Comparison of ENCODE assay signal across 8 cellular contexts in genomic region chr10:6667679-6668270, GRCh38.
DNase-seq lines count a peak whose midpoint lies in the region; ATAC-seq and TF ChIP-seq lines count a peak whose summit lies in the region.

No MANE protein-coding gene starts in this region.

- H3K9me3 ChIP-seq in Peyer's patch (no peaks in the 10 kb centered on the region), suprapubic skin (no peaks in the 10 kb centered on the region)

- no peaks in the 10 kb centered on the region for H3K27me3 ChIP-seq in Peyer's patch
- H3K27me3 ChIP-seq in suprapubic skin = peaks cover 18% of the 10 kb centered on the region

- H3K27ac ChIP-seq in Peyer's patch = no peak overlapping the region
- no peak overlapping the region for H3K27ac ChIP-seq in suprapubic skin

- no peaks in the 10 kb centered on the region for H3K4me1 ChIP-seq in Peyer's patch
- no peaks in the 10 kb centered on the region for H3K4me1 ChIP-seq in suprapubic skin

- H3K36me3 ChIP-seq in Peyer's patch (no peaks in the 10 kb centered on the region), suprapubic skin (no peaks in the 10 kb centered on the region)

- TF ChIP-seq POLR2A in Peyer's patch (IDR thresholded peaks at IDR 0.05) = no peak
- TF ChIP-seq POLR2A in suprapubic skin (IDR thresholded peaks at IDR 0.05) = no peak

- no peak for TF ChIP-seq EP300 in suprapubic skin (IDR thresholded peaks at IDR 0.05)

- 38% methylated on average over 10 of the region's 10 CpGs for WGBS in suprapubic skin

- H3K4me3 ChIP-seq in Peyer's patch (no peak overlapping the region), suprapubic skin (no peak overlapping the region)

- ATAC-seq in GM18519 (IDR thresholded peaks at IDR 0.05; ENCODE audit: low FRiP score, unreplicated experiment) = no peak

- TF ChIP-seq CTCF in AG09319 (IDR thresholded peaks at IDR 0.05; ENCODE audit: low read depth, low read length) (peak; percentile 58), GM12872 (IDR thresholded peaks at IDR 0.05; ENCODE audit: insufficient read depth, low read depth, low read length) (peak; percentile 40; the same call in 2 of the 3 replicates), Peyer's patch (IDR thresholded peaks at IDR 0.05) (peak in 4 of 6 experiments; percentile 17 to 36 (median 30)), suprapubic skin (IDR thresholded peaks at IDR 0.05) (peak in 1 of 2 donors; percentile 26)

- peak; percentile 1 for DNase-seq in AG09319 (ENCODE audit: extremely low read depth, low read depth)
- DNase-seq in Peyer's patch = no peak
- peak; percentile 11 for DNase-seq in cerebellar cortex (ENCODE audit: low spot score)
- DNase-seq in mucosa of gallbladder (ENCODE audit: low spot score) = peak; percentile 16
- DNase-seq in NK-92 treated with Interleukin-12 subunit alpha and Interleukin-12 subunit beta, amount 100 ng/mL, for 24 hours (lab: John Stamatoyannopoulos, UW) = no peak
- no peak for DNase-seq in suprapubic skin (ENCODE audit: low spot score in 2 of 2)

Comparison
In these comparisons a context has a peak if more than half of its experiments do, and no peak if none do; other contexts are left out.
1. DNase-seq: peak in AG09319 (single experiment), cerebellar cortex (single experiment) and mucosa of gallbladder (single experiment); none in Peyer's patch (0 of 3), NK-92 treated with Interleukin-12 subunit alpha and Interleukin-12 subunit beta, amount 100 ng/mL, for 24 hours (single experiment) and suprapubic skin (0 of 2).